In genomic region chr7:73979656-73980055, GRCh38 we compare ENCODE assay signal across 9 cellular contexts. TPM values are rescaled to one million over a fixed set of nuclear protein-coding genes. Genes with fewer than 3 reads are reported as not detected.
DNase-seq lines count a peak whose midpoint lies in the region; ATAC-seq and TF ChIP-seq lines count a peak whose summit lies in the region.
"Not testable (repeated sequence)": the region's sequence is repeated elsewhere in the genome, so short reads cannot be mapped to it uniquely, and the experiment has no call there.
"Had no signal": no experiment of that assay in that cellular context is flagged by ENCODE, and none has a peak within 500 bp of the region (broad histone marks: within the 10 kb centered on the region; RNA-seq: fewer than 3 reads in every experiment).

No MANE protein-coding gene starts in this region.

- WGBS in H9 (ENCODE audit: extremely low coverage, insufficient read length, low lambda C conversion rate): no CpG with 5 or more reads among the region's 9 CpGs

- not testable (repeated sequence) for H4K20me1 ChIP-seq in BLaER1 treated with 17β-estradiol and CSF1 and Interleukin-3, amounts not matched to agents 10 nM and 100 nM; H9 (ENCODE audit: control insufficient read depth, insufficient read depth, insufficient read length)

- not testable (repeated sequence) for H3K4me3 ChIP-seq in BLaER1 treated with 17β-estradiol and CSF1 and Interleukin-3, amounts not matched to agents 10 nM and 100 nM; upper lobe of right lung

- H3K27ac ChIP-seq in BLaER1 treated with 17β-estradiol and CSF1 and Interleukin-3, amounts not matched to agents 10 nM and 100 nM; H9 (ENCODE audit: insufficient read length, low read depth, low read length); upper lobe of right lung: not testable (repeated sequence)

- not testable (repeated sequence) for H2BK15ac ChIP-seq in H9 (ENCODE audit: low read depth, low read length)

- H3K9me3 Mint-ChIP-seq in H9; dendritic cell treated with granulocyte-macrophage colony-stimulating factor and Interleukin-4, amounts not matched to agents 40 ng/mL and 50 ng/mL, for 4 days: not testable (repeated sequence)

- not testable (repeated sequence) for H3K23ac ChIP-seq in H9 (ENCODE audit: insufficient read length, low read depth, low read length)

- H4K91ac ChIP-seq in H9 (ENCODE audit: insufficient read length, low read depth, low read length): not testable (repeated sequence)

- peaks cover 31 to 54% (median 40%) of the 10 kb centered on the region in 10 experiments for H3K4me1 ChIP-seq in BLaER1 treated with 17β-estradiol and CSF1 and Interleukin-3, amounts not matched to agents 10 nM and 100 nM
- H3K4me1 ChIP-seq in H9 (ENCODE audit: insufficient read depth, low read length); upper lobe of right lung: not testable (repeated sequence)

- not testable (repeated sequence) for H2BK5ac ChIP-seq in H9 (ENCODE audit: insufficient read length, low read length)

- H3K4me2 ChIP-seq in BLaER1 treated with 17β-estradiol and CSF1 and Interleukin-3, amounts not matched to agents 10 nM and 100 nM: peak overlapping the region in 10 of 11 experiments; percentile 77 to 95 (median 91); a peak in 18 of 22 replicates
- H3K4me2 ChIP-seq in H9 (ENCODE audit: insufficient read depth, insufficient read length, low read length): not testable (repeated sequence)

- not testable (repeated sequence) for H3K36me3 ChIP-seq in BLaER1 treated with 17β-estradiol and CSF1 and Interleukin-3, amounts not matched to agents 10 nM and 100 nM; upper lobe of right lung

- H2AK5ac ChIP-seq in H9 (ENCODE audit: insufficient read length, low read length): not testable (repeated sequence)

- H3K56ac ChIP-seq in H9 (ENCODE audit: insufficient read length, low read depth, low read length): not testable (repeated sequence)

- intact Hi-C loops in dendritic cell treated with granulocyte-macrophage colony-stimulating factor and Interleukin-4, amounts not matched to agents 40 ng/mL and 50 ng/mL, for 4 days (cut with micrococcal nuclease); posterior vena cava (cut with DNase I); upper lobe of right lung (cut with DNase I): not testable (repeated sequence)

- H3K9ac ChIP-seq in BLaER1 treated with 17β-estradiol and CSF1 and Interleukin-3, amounts not matched to agents 10 nM and 100 nM; H9 (ENCODE audit: extremely low read depth, insufficient read length, low read length): not testable (repeated sequence)

- H3K27me3 Mint-ChIP-seq in H9 (ENCODE audit: low read depth): not testable (repeated sequence)
- peaks cover 22% of the 10 kb centered on the region for H3K27me3 Mint-ChIP-seq in dendritic cell treated with granulocyte-macrophage colony-stimulating factor and Interleukin-4, amounts not matched to agents 40 ng/mL and 50 ng/mL, for 4 days

- H3T11ph ChIP-seq in H9 (ENCODE audit: low read length): not testable (repeated sequence)

- H2AFZ ChIP-seq in H9 (ENCODE audit: low read length): not testable (repeated sequence)

- H3K79me1 ChIP-seq in H9 (ENCODE audit: insufficient read depth, low read depth, low read length, poor library complexity, severe bottlenecking): not testable (repeated sequence)

- not testable (repeated sequence) for H3K27ac Mint-ChIP-seq in H9
- H3K27ac Mint-ChIP-seq in dendritic cell treated with granulocyte-macrophage colony-stimulating factor and Interleukin-4, amounts not matched to agents 40 ng/mL and 50 ng/mL, for 4 days: peak overlapping the region; percentile 79

- H2BK20ac ChIP-seq in H9 (ENCODE audit: low read depth, low read length, poor library complexity, severe bottlenecking): not testable (repeated sequence)

- TF ChIP-seq CTCF in H9 (conservative IDR thresholded peaks at IDR 0.05); upper lobe of right lung (IDR thresholded peaks at IDR 0.05): not testable (repeated sequence)

- not testable (repeated sequence) for H3K18ac ChIP-seq in H9 (ENCODE audit: insufficient read length, low read depth, low read length)

- not testable (repeated sequence) for H3K14ac ChIP-seq in H9 (ENCODE audit: insufficient read depth, low read length)

- H3K79me2 ChIP-seq in H9 (ENCODE audit: insufficient read depth, low read length): not testable (repeated sequence)

- H3K4me3 Mint-ChIP-seq in H9; dendritic cell treated with granulocyte-macrophage colony-stimulating factor and Interleukin-4, amounts not matched to agents 40 ng/mL and 50 ng/mL, for 4 days: not testable (repeated sequence)

- DNase-seq in H9 (peak; percentile 5), mesenteric fat pad (ENCODE audit: low spot score) (peak; percentile 45), posterior vena cava (ENCODE audit: low spot score) (peak; percentile 37), upper lobe of right lung (peak; percentile 7)
- peak; percentile 19 for DNase-seq in activated effector memory CD4-positive, alpha-beta T cell treated with anti-CD3 and anti-CD28 coated beads, Interleukin-2, amount 50 U/mL, for 16 hours

- peaks cover 0 to 12% (median 0%) of the 10 kb centered on the region in 11 experiments; a peak in 3 of 22 replicates for H3K27me3 ChIP-seq in BLaER1 treated with 17β-estradiol and CSF1 and Interleukin-3, amounts not matched to agents 10 nM and 100 nM
- H3K27me3 ChIP-seq in H9 (ENCODE audit: insufficient read depth, low read length); upper lobe of right lung: not testable (repeated sequence)

- H3K4me1 Mint-ChIP-seq in H9: not testable (repeated sequence)
- H3K4me1 Mint-ChIP-seq in dendritic cell treated with granulocyte-macrophage colony-stimulating factor and Interleukin-4, amounts not matched to agents 40 ng/mL and 50 ng/mL, for 4 days (ENCODE audit: low read depth): peaks cover 33% of the 10 kb centered on the region

- not testable (repeated sequence) for H3K4ac ChIP-seq in H9 (ENCODE audit: low read depth, low read length)

- not testable (repeated sequence) for H4K5ac ChIP-seq in H9 (ENCODE audit: insufficient read length, low read depth, low read length)

- not testable (repeated sequence) for H2BK12ac ChIP-seq in H9 (ENCODE audit: insufficient read length, low read depth, low read length)

- not testable (repeated sequence) for H3K36me3 Mint-ChIP-seq in H9 (ENCODE audit: insufficient read depth in 1 of 3, low read depth in 3 of 3); dendritic cell treated with granulocyte-macrophage colony-stimulating factor and Interleukin-4, amounts not matched to agents 40 ng/mL and 50 ng/mL, for 4 days (ENCODE audit: low read depth)

- H3K9me3 ChIP-seq in BLaER1 treated with 17β-estradiol and CSF1 and Interleukin-3, amounts not matched to agents 10 nM and 100 nM (replicated peaks in 1 of 11); H9 (ENCODE audit: control insufficient read depth, low read depth, low read length); upper lobe of right lung: not testable (repeated sequence)

- H4K8ac ChIP-seq in H9 (replicated peaks; ENCODE audit: insufficient read length, low read depth, low read length): not testable (repeated sequence)

- not testable (repeated sequence) for H2BK120ac ChIP-seq in H9 (ENCODE audit: low read depth, low read length, poor library complexity, severe bottlenecking)

- not testable (repeated sequence) for ATAC-seq in upper lobe of right lung

- H3K23me2 ChIP-seq in H9 (ENCODE audit: insufficient read length, low read depth, low read length, poor library complexity, severe bottlenecking): not testable (repeated sequence)

RNA-seq across cellular contexts. Expression of gene ELN, which starts 48.3 kb away (rescaled TPM):
- total RNA-seq in H9 (2021) (0.37 and 0.55 TPM in 2 replicates), mesenteric fat pad (95.5 TPM), posterior vena cava (100 to 1,000 TPM; 354 to 999 TPM), upper lobe of right lung (231 TPM)
- total RNA-seq: CD8-positive, alpha-beta memory T cell; HT1080 had no signal

Comparison
In these comparisons a context has a peak if more than half of its experiments do, and no peak if none do; other contexts are left out.
1. RNA of gene ELN, which starts 48.3 kb away (total RNA-seq): 354 to 999 TPM in posterior vena cava, 231 TPM in upper lobe of right lung (single experiment) and 95.5 TPM in mesenteric fat pad (single experiment); 0.37 to 0.55 TPM in H9; every median in the first group is over 10 times any median in the second.
2. Peak in every context shown above with its lines, with median percentiles within 50 percentile points of each other: DNase-seq.